8 cellular contexts compared by ENCODE assay signal in the genomic region with DNA sequence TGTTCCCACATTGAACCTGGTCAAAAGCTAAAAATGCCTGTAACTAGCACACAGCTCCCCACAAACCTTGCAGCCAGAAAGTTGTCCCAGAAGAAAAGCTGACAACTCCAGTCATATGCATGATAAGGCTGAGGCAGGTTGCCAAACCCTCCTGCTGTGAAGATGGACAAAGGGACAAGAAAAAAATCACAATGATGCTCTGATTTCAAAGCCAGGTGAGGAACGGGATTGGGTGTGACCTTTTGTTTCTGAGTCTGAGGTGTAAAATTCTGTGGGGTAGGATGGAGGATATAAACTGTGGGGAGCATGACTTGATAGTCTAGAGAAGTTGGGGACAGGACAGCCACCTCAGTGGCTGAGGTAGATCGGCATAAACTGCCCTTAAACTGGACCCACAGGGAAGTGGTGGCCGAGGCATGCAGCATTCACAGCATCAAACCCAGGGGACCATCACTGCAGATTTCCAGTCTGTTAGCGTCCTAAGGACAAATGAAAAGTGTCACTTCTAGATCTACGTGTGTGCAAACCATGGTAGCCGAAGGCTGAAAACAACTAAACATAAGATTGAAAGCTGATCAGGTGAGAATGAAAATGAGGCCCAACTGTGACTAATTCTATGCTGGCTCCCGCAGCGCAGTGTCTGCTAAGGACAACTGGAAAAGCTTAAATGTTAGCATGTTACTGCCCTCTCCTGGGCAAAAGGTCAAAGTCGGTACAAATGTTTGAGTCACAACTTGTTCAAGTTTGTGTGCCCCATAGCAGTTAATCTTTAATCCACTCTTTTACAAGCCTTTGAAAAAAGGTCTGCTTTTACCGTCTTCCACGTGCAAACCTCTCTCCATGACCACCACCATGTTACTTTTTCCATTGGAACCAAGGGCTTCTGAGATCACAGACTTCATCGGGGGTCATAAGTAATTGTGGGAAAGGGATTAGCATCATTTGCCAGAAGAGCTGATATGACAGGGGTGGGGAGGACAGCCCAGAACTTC. TPM values are rescaled to one million over a fixed set of nuclear protein-coding genes. Genes with fewer than 3 reads are reported as not detected.
DNase-seq lines count a peak whose midpoint lies in the region; ATAC-seq and TF ChIP-seq lines count a peak whose summit lies in the region.

No MANE protein-coding gene starts in this region.

- no peak overlapping the region for H4K8ac ChIP-seq in mesendoderm (ENCODE audit: low read depth, low read length)

- H3K4me3 ChIP-seq in GM12875 (ENCODE audit: low read depth, low read length) (no peak overlapping the region), colonic mucosa (no peak overlapping the region), mesendoderm (ENCODE audit: low read length) (no peak overlapping the region)

- no peak overlapping the region for H2BK15ac ChIP-seq in mesendoderm (replicated peaks; ENCODE audit: low read depth)

- no peak overlapping the region for H4K5ac ChIP-seq in mesendoderm (ENCODE audit: low read length)

- H3K27me3 ChIP-seq in colonic mucosa (no peaks in the 10 kb centered on the region), mesendoderm (ENCODE audit: insufficient read depth, low read length, poor library complexity) (no peaks in the 10 kb centered on the region)

- no CpG with 5 or more reads among the region's 12 CpGs for WGBS in mesendoderm (ENCODE audit: extremely low coverage, insufficient coverage, low lambda C conversion rate)

- DNase-seq in AG08396 (ENCODE audit: low spot score) = peak; percentile 13
- DNase-seq in NCI-H446 (lab: John Stamatoyannopoulos, UW) = peak; percentile 43 to 75
- peak; percentile 84 for DNase-seq in colonic mucosa
- peak; percentile 91 for DNase-seq in mesendoderm
- DNase-seq in natural killer cell = no peak
- DNase-seq in CD14-positive monocyte (ENCODE audit: low spot score) = no peak

- H3K4me2 ChIP-seq in mesendoderm (ENCODE audit: low read length) = peak overlapping the region; percentile 45

- H3K4me1 ChIP-seq in colonic mucosa (no peaks in the 10 kb centered on the region), mesendoderm (ENCODE audit: control insufficient read depth, low read depth, low read length) (peaks cover 7% of the 10 kb centered on the region)

- H3K4me1 Mint-ChIP-seq in natural killer cell (no peaks in the 10 kb centered on the region), CD14-positive monocyte (peaks cover 4% of the 10 kb centered on the region)

- H3K4me3 Mint-ChIP-seq in natural killer cell (no peak overlapping the region), CD14-positive monocyte (peak overlapping the region in 1 of 2 donors; percentile 9)

- no peaks in the 10 kb centered on the region for H3K9me3 ChIP-seq in colonic mucosa

- ATAC-seq in HG03175 (IDR thresholded peaks at IDR 0.05; ENCODE audit: unreplicated experiment) = peak; percentile 89
- ATAC-seq in natural killer cell = no peak

- peaks cover 6 to 23% of the 10 kb centered on the region in 2 donors for H3K27me3 Mint-ChIP-seq in natural killer cell (ENCODE audit: low read depth in 2 of 2)
- H3K27me3 Mint-ChIP-seq in CD14-positive monocyte (ENCODE audit: low read depth in 3 of 3) = peaks cover 5 to 12% (median 9%) of the 10 kb centered on the region in 3 donors

- H3K79me1 ChIP-seq in mesendoderm (ENCODE audit: low read length) = no peaks in the 10 kb centered on the region

- H3K9ac ChIP-seq in colonic mucosa (ENCODE audit: low read depth in 2 of 2, low read length in 2 of 2) (no peak overlapping the region), mesendoderm (ENCODE audit: low read length) (no peak overlapping the region)

- no peak overlapping the region for H2BK120ac ChIP-seq in mesendoderm (ENCODE audit: low read depth, low read length)

- no peak overlapping the region for H3K23ac ChIP-seq in mesendoderm (ENCODE audit: low read length)

- no peak overlapping the region for H2BK5ac ChIP-seq in mesendoderm (ENCODE audit: low read length)

- H3K79me2 ChIP-seq in mesendoderm (ENCODE audit: control insufficient read depth, insufficient read depth, low read length) = no peaks in the 10 kb centered on the region

- H3K18ac ChIP-seq in mesendoderm (ENCODE audit: low read length) = peak overlapping the region; percentile 18

- H3K36me3 ChIP-seq in colonic mucosa (no peaks in the 10 kb centered on the region), mesendoderm (ENCODE audit: control insufficient read depth, insufficient read depth, low read length) (no peaks in the 10 kb centered on the region)

- H3K4ac ChIP-seq in mesendoderm (ENCODE audit: low read depth, low read length) = no peak overlapping the region

- H2AK5ac ChIP-seq in mesendoderm (ENCODE audit: low read length) = no peak overlapping the region

- H3K9me3 Mint-ChIP-seq in natural killer cell (peaks cover 7 to 11% of the 10 kb centered on the region in 2 donors), CD14-positive monocyte (peaks cover 0 to 11% (median 3%) of the 10 kb centered on the region in 7 donors)

- TF ChIP-seq CTCF in GM12875 (IDR thresholded peaks at IDR 0.05; ENCODE audit: borderline replicate concordance, insufficient read depth, low read depth, low read length) (peak; percentile 20; the same call in 1 of the 2 replicates), colonic mucosa (IDR thresholded peaks at IDR 0.05) (peak; percentile 20), natural killer cell (IDR thresholded peaks at IDR 0.05) (no peak), CD14-positive monocyte (IDR thresholded peaks at IDR 0.05) (no peak)

- intact Hi-C loops in colonic mucosa (cut with DNase I) (loop anchor here (5.0 to 10.0 kb wide), 2 partner anchors 74 to 223 kb away; no protein-coding TSS in a partner anchor), natural killer cell (cut with micrococcal nuclease) (no loop called here), CD14-positive monocyte (cut with micrococcal nuclease) (no loop called here)

- H3K27ac ChIP-seq in colonic mucosa (no peak overlapping the region), mesendoderm (ENCODE audit: low read depth, low read length) (no peak overlapping the region)

- H3K56ac ChIP-seq in mesendoderm (ENCODE audit: low read length) = peak overlapping the region; percentile 65

- H3K36me3 Mint-ChIP-seq in natural killer cell (no peaks in the 10 kb centered on the region), CD14-positive monocyte (no peaks in the 10 kb centered on the region)

- H3K27ac Mint-ChIP-seq in natural killer cell = no peak overlapping the region
- H3K27ac Mint-ChIP-seq in CD14-positive monocyte = no peak overlapping the region

RNA-seq across cellular contexts. Expression of a gene that starts 39.8 kb away (rescaled TPM):
- total RNA-seq in colonic mucosa (1 to 10 TPM; 1.5 to 2.1 TPM), natural killer cell (not detected)
- polyA plus RNA-seq in mesendoderm (2013, experiment 1 of 2) = 0.94 TPM
- polyA plus RNA-seq in mesendoderm (2013, experiment 2 of 2) = 0.80 TPM
- not detected for polyA plus RNA-seq in CD14-positive monocyte

Comparison
In these comparisons a context has a peak if more than half of its experiments do, and no peak if none do; other contexts are left out.
1. DNase-seq: peak in AG08396 (single experiment), NCI-H446 (2 of 2), colonic mucosa (single experiment) and mesendoderm (single experiment); none in natural killer cell (single experiment) and CD14-positive monocyte (single experiment).
2. CTCF ChIP-seq: peak in GM12875 (single experiment) and colonic mucosa (single experiment); none in natural killer cell (single experiment) and CD14-positive monocyte (single experiment).